ENCODE assay signal across 19 cellular contexts in the genomic region with DNA sequence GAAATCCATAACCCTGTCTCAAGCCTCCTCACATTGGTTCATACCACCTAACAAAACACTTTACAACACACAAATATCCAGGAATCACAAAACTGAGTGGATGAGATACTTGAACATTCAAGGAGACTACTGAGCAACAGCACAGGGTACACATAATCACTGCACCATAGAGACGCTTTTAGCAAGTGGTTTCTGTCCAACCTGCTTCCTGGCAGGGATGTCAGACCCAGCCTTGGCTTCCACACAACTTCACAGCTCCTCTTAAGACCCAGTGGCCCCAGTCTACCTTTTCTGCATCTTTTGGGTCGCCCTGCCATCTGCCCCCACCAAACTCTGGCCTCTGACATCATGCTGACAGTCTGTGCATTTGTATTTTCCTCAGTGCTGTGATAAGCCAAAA. TPM values are rescaled to one million over a fixed set of nuclear protein-coding genes. Genes with fewer than 3 reads are reported as not detected.
A peak's percentile ranks its signal among the peaks of the same experiment; 100 is the strongest.
DNase-seq lines count a peak whose midpoint lies in the region; ATAC-seq and TF ChIP-seq lines count a peak whose summit lies in the region.
"Had no signal": no experiment of that assay in that cellular context is flagged by ENCODE, and none has a peak within 500 bp of the region (broad histone marks: within the 10 kb centered on the region; RNA-seq: fewer than 3 reads in every experiment).

No MANE protein-coding gene starts in this region.

- no peaks in the 10 kb centered on the region for H3K9me3 ChIP-seq in T-helper 17 cell (ENCODE audit: control insufficient read depth, low read length, poor library complexity, severe bottlenecking)
- H3K9me3 ChIP-seq in left ventricle myocardium inferior (replicated peaks) = no peaks in the 10 kb centered on the region
- H3K9me3 ChIP-seq in skeletal muscle tissue (ENCODE audit: control insufficient read depth in 3 of 3, low read length in 3 of 3) = no peaks in the 10 kb centered on the region
- H3K9me3 ChIP-seq: A549; BLaER1 treated with 17β-estradiol and CSF1 and Interleukin-3, amounts not matched to agents 10 nM and 100 nM; upper lobe of right lung had no signal

- ATAC-seq in T-helper 17 cell = no peak
- ATAC-seq: A549, sciatic nerve, upper lobe of right lung had no signal

- no peak overlapping the region for H3K4me3 Mint-ChIP-seq in activated T-cell treated with anti-CD3 and anti-CD28 coated beads, Interleukin-2, amount 50 U/mL, for 24 hours
- H3K4me3 Mint-ChIP-seq in T-helper 17 cell = no peak overlapping the region

- DNase-seq in activated T-cell treated with anti-CD3 and anti-CD28 coated beads, Interleukin-2, amount 50 U/mL, for 24 hours = no peak
- DNase-seq in activated T-cell treated with anti-CD3 and anti-CD28 coated beads, Interleukin-2, amount 50 U/mL, for 1 hour = no peak
- DNase-seq in T-helper 17 cell = no peak
- no peak for DNase-seq in left ventricle myocardium inferior
- DNase-seq in NCI-H2171 (lab: John Stamatoyannopoulos, UW) = no peak
- no peak for DNase-seq in activated CD8-positive, alpha-beta memory T cell treated with anti-CD3 and anti-CD28 coated beads for 24 hours
- no peak for DNase-seq in AG20443 (ENCODE audit: low spot score)
- DNase-seq: caudate nucleus; DMS53; GOT3; KG1; NCI-H2029 treated with DMSO at 0.1 percent for 48 hours; NCI-H510A; stimulated activated CD4-positive, alpha-beta T cell treated with anti-CD3 and anti-CD28 coated beads, Interleukin-1b, Interleukin-23, amount 100 ng/mL, for 48 hours; upper lobe of right lung had no signal

- peaks cover 61% of the 10 kb centered on the region for H3K4me1 Mint-ChIP-seq in activated T-cell treated with anti-CD3 and anti-CD28 coated beads, Interleukin-2, amount 50 U/mL, for 24 hours (ENCODE audit: low read depth)
- H3K4me1 Mint-ChIP-seq in T-helper 17 cell = peaks cover 29% of the 10 kb centered on the region

- no peaks in the 10 kb centered on the region for H3K9me3 Mint-ChIP-seq in activated T-cell treated with anti-CD3 and anti-CD28 coated beads, Interleukin-2, amount 50 U/mL, for 24 hours

- H3K9ac ChIP-seq in skeletal muscle tissue (ENCODE audit: low read depth in 1 of 3, low read length in 3 of 3) = peak overlapping the region in 1 of 3 donors; percentile 25
- H3K9ac ChIP-seq: BLaER1 treated with 17β-estradiol and CSF1 and Interleukin-3, amounts not matched to agents 10 nM and 100 nM had no signal

- H3K4me3 ChIP-seq in left ventricle myocardium inferior (no peak overlapping the region), skeletal muscle tissue (ENCODE audit: low read length in 3 of 3) (peak overlapping the region in 1 of 3 donors; percentile 18)
- H3K4me3 ChIP-seq: A549; BLaER1 treated with 17β-estradiol and CSF1 and Interleukin-3, amounts not matched to agents 10 nM and 100 nM; upper lobe of right lung had no signal

- peaks cover 42% of the 10 kb centered on the region for H3K4me1 ChIP-seq in left ventricle myocardium inferior
- peaks cover 65 to 78% (median 66%) of the 10 kb centered on the region in 3 donors for H3K4me1 ChIP-seq in skeletal muscle tissue (ENCODE audit: control insufficient read depth in 3 of 3, insufficient read depth in 3 of 3, low read length in 3 of 3)
- H3K4me1 ChIP-seq: A549, upper lobe of right lung had no signal

- H3K27me3 ChIP-seq in left ventricle myocardium inferior (ENCODE audit: low read depth) (no peaks in the 10 kb centered on the region), skeletal muscle tissue (ENCODE audit: control insufficient read depth in 3 of 3, insufficient read depth in 3 of 3, low read length in 3 of 3) (no peaks in the 10 kb centered on the region)
- H3K27me3 ChIP-seq: BLaER1 treated with 17β-estradiol and CSF1 and Interleukin-3, amounts not matched to agents 10 nM and 100 nM; upper lobe of right lung had no signal

- H3K27ac ChIP-seq in left ventricle myocardium inferior (replicated peaks) (peak overlapping the region; percentile 55), skeletal muscle tissue (ENCODE audit: low read depth, low read length) (peak overlapping the region; percentile 63)
- H3K27ac ChIP-seq: A549; BLaER1 treated with 17β-estradiol and CSF1 and Interleukin-3, amounts not matched to agents 10 nM and 100 nM; upper lobe of right lung had no signal

- H3K27me3 Mint-ChIP-seq in activated T-cell treated with anti-CD3 and anti-CD28 coated beads, Interleukin-2, amount 50 U/mL, for 24 hours = no peaks in the 10 kb centered on the region
- no peaks in the 10 kb centered on the region for H3K27me3 Mint-ChIP-seq in T-helper 17 cell

- H3K27ac Mint-ChIP-seq in activated T-cell treated with anti-CD3 and anti-CD28 coated beads, Interleukin-2, amount 50 U/mL, for 24 hours = peak overlapping the region; percentile 64
- H3K27ac Mint-ChIP-seq in T-helper 17 cell = peak overlapping the region; percentile 69

- peaks cover 38% of the 10 kb centered on the region for H3K36me3 ChIP-seq in left ventricle myocardium inferior
- H3K36me3 ChIP-seq in skeletal muscle tissue (ENCODE audit: control insufficient read depth in 3 of 3, insufficient read depth in 3 of 3, low read length in 3 of 3) = peaks cover 16 to 26% (median 22%) of the 10 kb centered on the region in 3 donors

- peaks cover 69% of the 10 kb centered on the region for H3K36me3 Mint-ChIP-seq in activated T-cell treated with anti-CD3 and anti-CD28 coated beads, Interleukin-2, amount 50 U/mL, for 24 hours (ENCODE audit: low read depth)
- H3K36me3 Mint-ChIP-seq in T-helper 17 cell (ENCODE audit: low read depth) = peaks cover 7% of the 10 kb centered on the region

- no peak for TF ChIP-seq CTCF in left ventricle myocardium inferior (IDR thresholded peaks at IDR 0.05; ENCODE audit: borderline replicate concordance)

- intact Hi-C loops in left ventricle myocardium inferior (cut with micrococcal nuclease) = no loop called here

RNA-seq across cellular contexts. Expression of a gene that starts 5.9 kb away (rescaled TPM):
- total RNA-seq in T-helper 17 cell = 1 to 10 TPM; 1.7 to 2.6 TPM
- total RNA-seq in left ventricle myocardium inferior = 101 TPM
- 43.3 TPM for total RNA-seq in skeletal muscle tissue

RNA-seq across cellular contexts. Expression of a gene that starts 35.7 kb away (rescaled TPM):
- 1 to 10 TPM; 5.9 to 7.9 TPM for total RNA-seq in T-helper 17 cell
- 5.9 TPM for total RNA-seq in left ventricle myocardium inferior
- total RNA-seq in skeletal muscle tissue = 9.4 TPM

RNA-seq across cellular contexts. Expression of a gene that starts 39.2 kb away (rescaled TPM):
- total RNA-seq in T-helper 17 cell (10 to 100 TPM; 45.4 to 48.3 TPM), left ventricle myocardium inferior (31.9 TPM), skeletal muscle tissue (11.0 TPM)

Comparison
In these comparisons a context has a peak if more than half of its experiments do, and no peak if none do; other contexts are left out.
1. RNA of a gene that starts 5.9 kb away (total RNA-seq): 101 TPM in left ventricle myocardium inferior (single experiment) and 43.3 TPM in skeletal muscle tissue (single experiment); 1.7 to 2.6 TPM in T-helper 17 cell; every median in the first group is over 10 times any median in the second.